Comparison of ENCODE assay signal across 7 cellular contexts in the genomic region with DNA sequence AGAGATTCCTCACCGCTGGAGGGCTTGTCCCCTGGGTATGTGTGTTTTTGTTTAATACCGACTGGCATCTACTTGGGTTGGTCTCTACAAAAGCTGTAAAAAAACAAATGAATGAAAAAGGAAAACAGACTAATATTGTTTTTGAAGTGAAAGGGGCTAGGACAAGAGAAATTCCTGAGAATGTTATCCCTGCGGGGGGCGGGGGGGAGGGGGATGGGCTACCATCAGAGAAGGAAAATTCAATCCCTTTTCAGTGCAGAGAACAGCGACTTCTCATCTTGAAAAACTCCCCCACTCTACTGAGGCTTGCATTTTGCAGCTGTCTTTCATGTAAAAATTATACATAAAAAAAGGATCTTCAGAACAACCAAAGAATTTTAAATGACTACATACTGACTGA.
DNase-seq lines count a peak whose midpoint lies in the region; FAIRE-seq and TF ChIP-seq lines count a peak whose summit lies in the region.
"Not testable (repeated sequence)": the region's sequence is repeated elsewhere in the genome, so short reads cannot be mapped to it uniquely, and the experiment has no call there.

No MANE protein-coding gene starts in this region.

- TF ChIP-seq EP300 in H1 (IDR thresholded peaks at IDR 0.05; ENCODE audit: borderline replicate concordance in 1 of 2, low read depth in 2 of 2, low read length in 2 of 2): not testable (repeated sequence)

- not testable (repeated sequence) for H3K36me3 ChIP-seq in H7 (replicated peaks; ENCODE audit: control insufficient read depth, insufficient read depth, low read length); HUES64 (ENCODE audit: insufficient read depth, low read length); iPS-20b (ENCODE audit: insufficient read depth, low read depth, low read length)
- H3K36me3 ChIP-seq in H1 (ENCODE audit: control insufficient read depth in 2 of 4, insufficient read depth in 4 of 4, low read length in 3 of 4): peaks cover 0 to 19% (median 5%) of the 10 kb centered on the region in 4 experiments; a peak in 4 of 8 replicates

- H2BK12ac ChIP-seq in H1 (ENCODE audit: low read depth, low read length): not testable (repeated sequence)

- H3K27ac Mint-ChIP-seq in nephron: peak overlapping the region in 2 of 3 experiments; percentile 64 to 79

- H3K4me3 ChIP-seq in H7 (ENCODE audit: insufficient read depth, low read depth, low read length): not testable (repeated sequence)
- H3K4me3 ChIP-seq in HUES64 (ENCODE audit: low read length): 0 out of 2 replicates have a peak overlapping the region, but pooled peaks have one; percentile 30
- H3K4me3 ChIP-seq in H1 (ENCODE audit: extremely low read depth in 1 of 4, insufficient read depth in 2 of 4, low read depth in 3 of 4, low read length in 4 of 4): peak overlapping the region in 1 of 4 experiments; percentile 37; a peak in 1 of 8 replicates
- peak overlapping the region; percentile 35; the same call in 1 of the 2 replicates for H3K4me3 ChIP-seq in iPS-20b (ENCODE audit: low read length)

- H3K4me2 ChIP-seq in H1 (ENCODE audit: insufficient read depth in 1 of 2, low read depth in 2 of 2, low read length in 2 of 2): peak overlapping the region; percentile 55 to 59

- H3K4me1 Mint-ChIP-seq in nephron: peaks cover 18% of the 10 kb centered on the region

- POLR2A ChIA-PET in H1 (lab: Charles Lee; ENCODE audit: partially characterized antibody): not testable (repeated sequence)

- not testable (repeated sequence) for H3K9me3 ChIP-seq in HUES64 (ENCODE audit: insufficient read depth, low read depth, low read length); H1 (ENCODE audit: insufficient read depth in 2 of 2, low read depth in 1 of 2, low read length in 1 of 2); iPS-20b (ENCODE audit: insufficient read depth, low read depth, low read length)

- CTCF ChIA-PET in H1 (lab: Charles Lee; ENCODE audit: partially characterized antibody): not testable (repeated sequence)

- not testable (repeated sequence) for H4K20me1 ChIP-seq in H1 (replicated peaks in 1 of 2; ENCODE audit: control insufficient read depth in 1 of 2, insufficient read depth in 2 of 2, low read length in 2 of 2)

- not testable (repeated sequence) for H3K4ac ChIP-seq in H1 (replicated peaks; ENCODE audit: insufficient read length, low read depth, low read length)

- H3K9ac ChIP-seq in HUES64 (ENCODE audit: low read depth, low read length) (peak overlapping the region; percentile 47; the same call in 1 of the 2 replicates), iPS-20b (ENCODE audit: low read depth, low read length) (peak overlapping the region; percentile 32; the same call in 1 of the 2 replicates)
- not testable (repeated sequence) for H3K9ac ChIP-seq in H1 (replicated peaks in 1 of 4; ENCODE audit: extremely low read depth in 1 of 4, low read depth in 3 of 4, low read length in 3 of 4)

- H3K23me2 ChIP-seq in H1 (ENCODE audit: low read depth, low read length): not testable (repeated sequence)

- peaks cover 55% of the 10 kb centered on the region for H3K36me3 Mint-ChIP-seq in nephron (ENCODE audit: low read depth)

- H2AFZ ChIP-seq in H1 (ENCODE audit: low read length): not testable (repeated sequence)

- not testable (repeated sequence) for H3K14ac ChIP-seq in H1 (ENCODE audit: insufficient read length)

- H4K91ac ChIP-seq in H1 (replicated peaks; ENCODE audit: insufficient read length, low read length): not testable (repeated sequence)

- H2BK20ac ChIP-seq in H1 (ENCODE audit: low read length): not testable (repeated sequence)

- not testable (repeated sequence) for H3K27me3 ChIP-seq in H7 (ENCODE audit: control insufficient read depth, insufficient read depth, low read length); HUES64 (ENCODE audit: insufficient read depth, low read length); H1 (replicated peaks in 1 of 4; ENCODE audit: control insufficient read depth in 3 of 4, extremely low read depth in 1 of 4, insufficient read depth in 3 of 4, low read length in 3 of 4); iPS-20b (ENCODE audit: insufficient read depth, low read length)

- H3K27ac ChIP-seq in HUES64 (ENCODE audit: low read depth, low read length): peak overlapping the region; percentile 87
- not testable (repeated sequence) for H3K27ac ChIP-seq in H1 (ENCODE audit: low read depth, low read length); iPS-20b (ENCODE audit: low read length)

- not testable (repeated sequence) for H2AK5ac ChIP-seq in H1 (ENCODE audit: low read depth, low read length)

- WGBS in HUES64: 8% methylated on average over 4 of the region's 5 CpGs
- 0% methylated on average over 4 of the region's 5 CpGs; no CpG with 5 or more reads in 1 of the 2 experiments for WGBS in H1 (ENCODE audit: extremely low coverage in 1 of 2, insufficient coverage in 1 of 2, insufficient read length in 1 of 2, insufficient replicate concordance in 2 of 2, low coverage in 1 of 2, low lambda C conversion rate in 2 of 2, missing lambda C conversion rate in 1 of 2), 2 experiments

- H3K4me1 ChIP-seq in HUES64 (ENCODE audit: insufficient read depth, low read length) (peaks cover 22% of the 10 kb centered on the region), H1 (replicated peaks in 1 of 4; ENCODE audit: control insufficient read depth in 3 of 4, insufficient read depth in 4 of 4, low read length in 3 of 4) (peaks cover 0 to 11% (median 0%) of the 10 kb centered on the region in 4 experiments; a peak in 1 of 7 replicates)
- not testable (repeated sequence) for H3K4me1 ChIP-seq in iPS-20b (ENCODE audit: insufficient read depth, low read length)

- H2BK5ac ChIP-seq in H1 (ENCODE audit: low read depth, low read length): not testable (repeated sequence)

- not testable (repeated sequence) for H4K8ac ChIP-seq in H1 (ENCODE audit: extremely low read depth, insufficient read depth, low read length)

- TF ChIP-seq POLR2A in H1 (IDR thresholded peaks at IDR 0.05; ENCODE audit: control extremely low read depth in 1 of 2, low read depth in 2 of 2, low read length in 2 of 2): not testable (repeated sequence)

- not testable (repeated sequence) for TF ChIP-seq CTCF in H1 (IDR thresholded peaks at IDR 0.05; ENCODE audit: control extremely low read depth in 1 of 3, insufficient read depth in 1 of 3, low read depth in 1 of 3, low read length in 3 of 3); nephron (IDR thresholded peaks at IDR 0.05; ENCODE audit: unreplicated experiment in 3 of 3)

- not testable (repeated sequence) for H3K4me3 Mint-ChIP-seq in nephron

- TF ChIP-seq RAD21 in H1 (IDR thresholded peaks at IDR 0.05 in 1 of 2, conservative IDR thresholded peaks at IDR 0.05 in 1 of 2; ENCODE audit: low read depth in 2 of 2, low read length in 2 of 2): not testable (repeated sequence)

- not testable (repeated sequence) for H2BK120ac ChIP-seq in H1 (replicated peaks; ENCODE audit: low read depth, low read length)

- H2BK15ac ChIP-seq in H1 (ENCODE audit: low read length): not testable (repeated sequence)

- not testable (repeated sequence) for H3K79me1 ChIP-seq in H1 (ENCODE audit: low read depth, low read length)

- H3K9me3 Mint-ChIP-seq in nephron: not testable (repeated sequence)

- DNase-seq in H7: peak; percentile 41
- peak; percentile 2 for DNase-seq in NCI-H2196 treated with DMSO at 0.1 percent for 48 hours (lab: John Stamatoyannopoulos, UW; ENCODE audit: unreplicated experiment)
- DNase-seq in SKM-1 treated with dmso at 0.1 percent for 144 hours (lab: John Stamatoyannopoulos, UW; ENCODE audit: unreplicated experiment): peak; percentile 33
- DNase-seq in H1 (ENCODE audit: low read depth in 1 of 2, low spot score in 2 of 2): not testable (repeated sequence)

- not testable (repeated sequence) for H3K56ac ChIP-seq in H1 (replicated peaks; ENCODE audit: insufficient read length, low read depth, low read length)

- H3K27me3 Mint-ChIP-seq in nephron (ENCODE audit: low read depth): not testable (repeated sequence)

- not testable (repeated sequence) for FAIRE-seq in H1 (lab: Jason Lieb, UNC)

- H3K23ac ChIP-seq in H1 (ENCODE audit: insufficient read length): not testable (repeated sequence)

- not testable (repeated sequence) for H3K79me2 ChIP-seq in H1 (ENCODE audit: control insufficient read depth in 1 of 2, insufficient read depth in 2 of 2, low read length in 2 of 2)

- H3K18ac ChIP-seq in H1 (ENCODE audit: extremely low read depth, low read length): not testable (repeated sequence)

- H4K5ac ChIP-seq in H1 (ENCODE audit: insufficient read length, low read depth, low read length): not testable (repeated sequence)
